8 cellular contexts compared by ENCODE assay signal in genomic region chr7:1175967-1176851, GRCh38. TPM values are rescaled to one million over a fixed set of nuclear protein-coding genes. Genes with fewer than 3 reads are reported as not detected.
DNase-seq lines count a peak whose midpoint lies in the region; ATAC-seq and TF ChIP-seq lines count a peak whose summit lies in the region.

No MANE protein-coding gene starts in this region.

- no peaks in the 10 kb centered on the region for H3K36me3 ChIP-seq in DOHH2 (ENCODE audit: control insufficient read depth, low read length)

- no peaks in the 10 kb centered on the region for H3K9me2 ChIP-seq in DOHH2 (replicated peaks; ENCODE audit: control insufficient read depth, low read length)

- no peaks in the 10 kb centered on the region for H3F3A ChIP-seq in DOHH2 (ENCODE audit: control insufficient read depth, insufficient read depth)

- ATAC-seq in HG02798 (IDR thresholded peaks at IDR 0.05; ENCODE audit: poor library complexity, unreplicated experiment): peak; percentile 56
- ATAC-seq in GM21528 (IDR thresholded peaks at IDR 0.05; ENCODE audit: low FRiP score, unreplicated experiment): no peak

- H3K4me1 ChIP-seq in DOHH2 (ENCODE audit: control insufficient read depth, low read length): peaks cover 15% of the 10 kb centered on the region

- no peaks in the 10 kb centered on the region for H3K79me2 ChIP-seq in DOHH2 (ENCODE audit: control insufficient read depth, low read length)

- no peak overlapping the region for H3K27ac ChIP-seq in DOHH2 (ENCODE audit: low read depth, low read length)

- peak overlapping the region; percentile 75 for H3K4me3 ChIP-seq in DOHH2 (ENCODE audit: low read length)

- peak; percentile 83 for DNase-seq in NCI-H69 (lab: John Stamatoyannopoulos, UW)
- peak; percentile 73 for DNase-seq in activated CD4-positive, alpha-beta T cell treated with anti-CD3 and anti-CD28 coated beads, Interleukin-2, amount 50 U/mL, for 1 hour
- DNase-seq in dermis microvascular lymphatic vessel endothelial cell (ENCODE audit: low read depth in 2 of 2): peak; percentile 50 to 70
- DNase-seq in medulla oblongata (ENCODE audit: extremely low spot score): peak; percentile 72
- DNase-seq in stimulated activated CD8-positive, alpha-beta memory T cell treated with anti-CD3 and anti-CD28 coated beads, Interleukin-12 subunit alpha, Interleukin-12 subunit beta, amount 100 ng/mL, for 1 hour (ENCODE audit: low read depth): peak; percentile 61

- TF ChIP-seq CTCF in DOHH2 (IDR thresholded peaks at IDR 0.05; ENCODE audit: low read depth, low read length, poor library complexity, severe bottlenecking): peak; percentile 99

- H4K20me1 ChIP-seq in DOHH2 (ENCODE audit: control insufficient read depth, insufficient read depth, low read depth, low read length): no peaks in the 10 kb centered on the region

- peaks cover 5% of the 10 kb centered on the region; the same call in 1 of the 2 replicates for H3K27me3 ChIP-seq in DOHH2 (ENCODE audit: control insufficient read depth, low read length)

- H3K4me2 ChIP-seq in DOHH2 (ENCODE audit: low read length): peak overlapping the region; percentile 95

- peaks cover 1% of the 10 kb centered on the region for H3K9me3 ChIP-seq in DOHH2 (ENCODE audit: control insufficient read depth, insufficient read depth, low read length)

RNA-seq across cellular contexts. Expression of gene ZFAND2A, which starts 16.2 kb away (rescaled TPM):
- 10.0 and 15.4 TPM in 2 replicates for total RNA-seq in dermis microvascular lymphatic vessel endothelial cell

RNA-seq across cellular contexts. Expression of gene UNCX, which starts 56.5 kb away (rescaled TPM):
- not detected in 2 replicates for total RNA-seq in dermis microvascular lymphatic vessel endothelial cell
